In the genomic region with DNA sequence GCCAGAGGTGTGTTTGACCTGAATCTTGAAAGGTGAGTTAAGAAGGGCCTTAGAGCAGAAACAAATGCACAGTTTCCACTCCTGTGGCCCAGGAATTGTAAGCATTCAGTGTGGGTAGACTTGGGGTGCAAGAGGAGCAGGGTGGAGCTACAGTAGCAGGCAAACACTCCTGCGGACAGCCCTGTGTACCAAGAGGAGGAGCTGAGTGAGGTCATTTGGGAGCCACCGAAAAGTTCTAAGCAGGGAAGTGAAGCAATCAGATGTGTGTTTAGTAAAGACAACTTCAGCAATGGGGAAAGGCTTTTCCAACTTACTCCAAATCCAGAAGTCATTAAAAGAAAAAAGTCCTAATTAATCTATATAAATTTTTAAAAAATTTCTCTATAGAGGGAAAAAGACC, we compare ENCODE assay signal across 25 cellular contexts.
"Had no signal": no experiment of that assay in that cellular context is flagged by ENCODE, and none has a peak within 500 bp of the region (broad histone marks: within the 10 kb centered on the region; RNA-seq: fewer than 3 reads in every experiment).

No MANE protein-coding gene starts in this region.

- H3K4me3 Mint-ChIP-seq: activated CD4-positive, alpha-beta T cell treated with anti-CD3 and anti-CD28 coated beads, Interleukin-2, amount 10 ng/mL, durations not matched to agents 7 days and 5 days; activated CD8-positive, alpha-beta T cell treated with anti-CD3 and anti-CD28 coated beads, Interleukin-2, amount 10 ng/mL, durations not matched to agents 7 days and 5 days; activated naive CD4-positive, alpha-beta T cell treated with anti-CD3 and anti-CD28 coated beads, Interleukin-2, amount 50 U/mL, for 24 hours; activated naive CD8-positive, alpha-beta T cell treated with anti-CD3 and anti-CD28 coated beads, Interleukin-2, amount 10 ng/mL, durations not matched to agents 7 days and 5 days; activated T-cell treated with anti-CD3 and anti-CD28 coated beads, Interleukin-2, amount 50 U/mL, for 24 hours had no signal

- H3K27ac Mint-ChIP-seq: activated CD4-positive, alpha-beta T cell treated with anti-CD3 and anti-CD28 coated beads, Interleukin-2, amount 10 ng/mL, durations not matched to agents 7 days and 5 days; activated CD8-positive, alpha-beta T cell treated with anti-CD3 and anti-CD28 coated beads, Interleukin-2, amount 10 ng/mL, durations not matched to agents 7 days and 5 days; activated naive CD4-positive, alpha-beta T cell treated with anti-CD3 and anti-CD28 coated beads, Interleukin-2, amount 50 U/mL, for 24 hours; activated naive CD8-positive, alpha-beta T cell treated with anti-CD3 and anti-CD28 coated beads, Interleukin-2, amount 10 ng/mL, durations not matched to agents 7 days and 5 days; activated T-cell treated with anti-CD3 and anti-CD28 coated beads, Interleukin-2, amount 50 U/mL, for 24 hours; activated T-helper 2 cell treated with anti-CD3 and anti-CD28 coated beads, Interferon-gamma antibody, Interleukin-2, Interleukin-4, amounts not matched to agents 10 μg/mL and 5 μg/mL and 100 μg/mL, durations not matched to agents 14 hours and 24 hours and 36 hours had no signal

- H3K4me2 ChIP-seq: KMS-11 had no signal

- H3K4me1 Mint-ChIP-seq: activated CD4-positive, alpha-beta T cell treated with anti-CD3 and anti-CD28 coated beads, Interleukin-2, amount 10 ng/mL, durations not matched to agents 7 days and 5 days; activated naive CD4-positive, alpha-beta T cell treated with anti-CD3 and anti-CD28 coated beads, Interleukin-2, amount 50 U/mL, for 24 hours; activated naive CD8-positive, alpha-beta T cell treated with anti-CD3 and anti-CD28 coated beads, Interleukin-2, amount 10 ng/mL, durations not matched to agents 7 days and 5 days had no signal

- H3K27me3 ChIP-seq: ascending aorta, cardiac muscle cell, SJCRH30 had no signal

- H3K9me3 Mint-ChIP-seq: activated CD4-positive, alpha-beta T cell treated with anti-CD3 and anti-CD28 coated beads, Interleukin-2, amount 10 ng/mL, durations not matched to agents 7 days and 5 days; activated naive CD4-positive, alpha-beta T cell treated with anti-CD3 and anti-CD28 coated beads, Interleukin-2, amount 50 U/mL, for 24 hours; activated naive CD8-positive, alpha-beta T cell treated with anti-CD3 and anti-CD28 coated beads, Interleukin-2, amount 10 ng/mL, durations not matched to agents 7 days and 5 days; activated T-cell treated with anti-CD3 and anti-CD28 coated beads, Interleukin-2, amount 50 U/mL, for 24 hours; activated T-helper 2 cell treated with anti-CD3 and anti-CD28 coated beads, Interferon-gamma antibody, Interleukin-2, Interleukin-4, amounts not matched to agents 10 μg/mL and 5 μg/mL and 100 μg/mL, durations not matched to agents 14 hours and 24 hours and 36 hours had no signal

- H3K9ac ChIP-seq: KMS-11 had no signal

- DNase-seq: activated CD4-positive, alpha-beta T cell treated with anti-CD3 and anti-CD28 coated beads, Interleukin-2, amount 10 ng/mL, durations not matched to agents 7 days and 5 days; activated CD4-positive, alpha-beta T cell treated with anti-CD3 and anti-CD28 coated beads, Interleukin-2, amount 50 U/mL, for 48 hours; activated CD8-positive, alpha-beta T cell treated with anti-CD3 and anti-CD28 coated beads, Interleukin-2, amount 10 ng/mL, durations not matched to agents 7 days and 5 days; activated gamma-delta T cell; activated naive CD4-positive, alpha-beta T cell treated with Interleukin-2 at 50 U/mL for 16 hours; activated naive CD8-positive, alpha-beta T cell treated with anti-CD3 and anti-CD28 coated beads, Interleukin-2, amount 10 ng/mL, durations not matched to agents 7 days and 5 days; activated T-cell treated with anti-CD3 and anti-CD28 coated beads, Interleukin-2, amount 50 U/mL, for 24 hours; amygdala; MM.1S; NCI-H1092 treated with DMSO at 0.1 percent for 48 hours; NCI-H1417; NCI-H1694; NCI-H2029; NCI-H345; NCI-H524 treated with DMSO at 0.1 percent for 48 hours; SHP77; SJCRH30; T1000; WERI-Rb-1 had no signal

- H3K27ac ChIP-seq: ascending aorta, cardiac muscle cell, KMS-11, SJCRH30, SK-N-MC, WERI-Rb-1 had no signal

- H3K4me1 ChIP-seq: ascending aorta, SJCRH30 had no signal

- H3K9me3 ChIP-seq: ascending aorta, SJCRH30 had no signal

- H3K4me3 ChIP-seq: ascending aorta, cardiac muscle cell, SJCRH30, SK-N-MC had no signal

- H3K36me3 Mint-ChIP-seq: activated naive CD4-positive, alpha-beta T cell treated with anti-CD3 and anti-CD28 coated beads, Interleukin-2, amount 50 U/mL, for 24 hours; activated naive CD8-positive, alpha-beta T cell treated with anti-CD3 and anti-CD28 coated beads, Interleukin-2, amount 10 ng/mL, durations not matched to agents 7 days and 5 days had no signal

- H3K36me3 ChIP-seq: cardiac muscle cell, SJCRH30, WERI-Rb-1 had no signal
